8 cellular contexts compared by ENCODE assay signal in genomic region chr9:22009563-22009867, GRCh38. TPM values are rescaled to one million over a fixed set of nuclear protein-coding genes. Genes with fewer than 3 reads are reported as not detected.
DNase-seq lines count a peak whose midpoint lies in the region; ATAC-seq and TF ChIP-seq lines count a peak whose summit lies in the region.

No MANE protein-coding gene starts in this region.

- TF ChIP-seq CTCF in mesothelial cell of epicardium (IDR thresholded peaks at IDR 0.05; ENCODE audit: unreplicated experiment), result no peak

- peaks cover 15% of the 10 kb centered on the region for H3K36me3 Mint-ChIP-seq in T-helper 1 cell treated with Interleukin-12 subunit alpha and Interleukin-12 subunit beta and Interleukin-4 antibody, amounts not matched to agents 30 μg/mL and 1 μg/mL, for 36 hours (ENCODE audit: low read depth)
- H3K36me3 Mint-ChIP-seq in activated naive CD8-positive, alpha-beta T cell treated with anti-CD3 and anti-CD28 coated beads, Interleukin-2, amount 10 ng/mL, durations not matched to agents 7 days and 5 days, result peaks cover 9% of the 10 kb centered on the region
- H3K36me3 Mint-ChIP-seq in mesothelial cell of epicardium, result peaks cover 13% of the 10 kb centered on the region

- DNase-seq in T-helper 1 cell (no peak), mesothelial cell of epicardium (ENCODE audit: low spot score in 2 of 2, unreplicated experiment in 2 of 2) (no peak), germinal center (ENCODE audit: low spot score) (no peak), NCI-H1436 (lab: John Stamatoyannopoulos, UW) (no peak)
- DNase-seq in activated naive CD8-positive, alpha-beta T cell treated with anti-CD3 and anti-CD28 coated beads, Interleukin-2, amount 10 ng/mL, durations not matched to agents 7 days and 5 days, result no peak
- DNase-seq in NK-92 treated with Interleukin-12 subunit alpha and Interleukin-12 subunit beta, amount 100 ng/mL, for 24 hours (lab: John Stamatoyannopoulos, UW), result no peak

- POLR2A ChIA-PET in activated naive CD8-positive, alpha-beta T cell treated with anti-CD3 and anti-CD28 coated beads, Interleukin-2, amount 10 ng/mL, durations not matched to agents 7 days and 5 days (lab: Charles Lee), result interaction anchor here (1.5 kb wide), 1 partner anchor 110 kb away, joined by 6 read pairs; no protein-coding TSS in a partner anchor

- peak; percentile 29 for ATAC-seq in HG02943 (IDR thresholded peaks at IDR 0.05; ENCODE audit: low read depth, unreplicated experiment)
- ATAC-seq in activated naive CD8-positive, alpha-beta T cell treated with anti-CD3 and anti-CD28 coated beads, Interleukin-2, amount 10 ng/mL, durations not matched to agents 7 days and 5 days (ENCODE audit: low read depth), result peak; percentile 11

- peaks cover 78% of the 10 kb centered on the region for H3K27me3 Mint-ChIP-seq in T-helper 1 cell treated with Interleukin-12 subunit alpha and Interleukin-12 subunit beta and Interleukin-4 antibody, amounts not matched to agents 30 μg/mL and 1 μg/mL, for 36 hours (ENCODE audit: low read depth)
- H3K27me3 Mint-ChIP-seq in activated naive CD8-positive, alpha-beta T cell treated with anti-CD3 and anti-CD28 coated beads, Interleukin-2, amount 10 ng/mL, durations not matched to agents 7 days and 5 days, result peaks cover 71% of the 10 kb centered on the region
- peaks cover 20% of the 10 kb centered on the region for H3K27me3 Mint-ChIP-seq in mesothelial cell of epicardium (ENCODE audit: low read depth)

- H3K4me1 Mint-ChIP-seq in T-helper 1 cell treated with Interleukin-12 subunit alpha and Interleukin-12 subunit beta and Interleukin-4 antibody, amounts not matched to agents 30 μg/mL and 1 μg/mL, for 36 hours (ENCODE audit: low read depth), result peaks cover 29% of the 10 kb centered on the region
- H3K4me1 Mint-ChIP-seq in activated naive CD8-positive, alpha-beta T cell treated with anti-CD3 and anti-CD28 coated beads, Interleukin-2, amount 10 ng/mL, durations not matched to agents 7 days and 5 days, result peaks cover 25% of the 10 kb centered on the region
- H3K4me1 Mint-ChIP-seq in mesothelial cell of epicardium, result peaks cover 28% of the 10 kb centered on the region

- no peaks in the 10 kb centered on the region for H3K9me3 Mint-ChIP-seq in T-helper 1 cell treated with Interleukin-12 subunit alpha and Interleukin-12 subunit beta and Interleukin-4 antibody, amounts not matched to agents 30 μg/mL and 1 μg/mL, for 36 hours
- peaks cover 1% of the 10 kb centered on the region for H3K9me3 Mint-ChIP-seq in activated naive CD8-positive, alpha-beta T cell treated with anti-CD3 and anti-CD28 coated beads, Interleukin-2, amount 10 ng/mL, durations not matched to agents 7 days and 5 days
- no peaks in the 10 kb centered on the region for H3K9me3 Mint-ChIP-seq in mesothelial cell of epicardium

- H3K4me3 Mint-ChIP-seq in T-helper 1 cell treated with Interleukin-12 subunit alpha and Interleukin-12 subunit beta and Interleukin-4 antibody, amounts not matched to agents 30 μg/mL and 1 μg/mL, for 36 hours, result peak overlapping the region; percentile 89
- peak overlapping the region; percentile 90 for H3K4me3 Mint-ChIP-seq in activated naive CD8-positive, alpha-beta T cell treated with anti-CD3 and anti-CD28 coated beads, Interleukin-2, amount 10 ng/mL, durations not matched to agents 7 days and 5 days
- peak overlapping the region; percentile 99 for H3K4me3 Mint-ChIP-seq in mesothelial cell of epicardium

- H3K27ac Mint-ChIP-seq in T-helper 1 cell treated with Interleukin-12 subunit alpha and Interleukin-12 subunit beta and Interleukin-4 antibody, amounts not matched to agents 30 μg/mL and 1 μg/mL, for 36 hours, result no peak overlapping the region
- no peak overlapping the region for H3K27ac Mint-ChIP-seq in activated naive CD8-positive, alpha-beta T cell treated with anti-CD3 and anti-CD28 coated beads, Interleukin-2, amount 10 ng/mL, durations not matched to agents 7 days and 5 days
- peak overlapping the region; percentile 99 for H3K27ac Mint-ChIP-seq in mesothelial cell of epicardium

RNA-seq across cellular contexts. Expression of gene CDKN2B, which starts 0.4 kb away (rescaled TPM):
- 1 to 10 TPM; 1.4 to 2.1 TPM for total RNA-seq in activated naive CD8-positive, alpha-beta T cell treated with anti-CD3 and anti-CD28 coated beads, Interleukin-2, amount 10 ng/mL, durations not matched to agents 7 days and 5 days
- 40.3 to 47.6 TPM (median 45.2 TPM) in 3 replicates for total RNA-seq in mesothelial cell of epicardium

RNA-seq across cellular contexts. Expression of gene CDKN2B-AS1, which starts 14.9 kb away (rescaled TPM):
- total RNA-seq in activated naive CD8-positive, alpha-beta T cell treated with anti-CD3 and anti-CD28 coated beads, Interleukin-2, amount 10 ng/mL, durations not matched to agents 7 days and 5 days, result 1 to 10 TPM; 3.7 to 5.1 TPM
- 8.2 to 10.8 TPM (median 8.8 TPM) in 3 replicates for total RNA-seq in mesothelial cell of epicardium

RNA-seq across cellular contexts. Expression of gene CDKN2A, which starts 15.3 kb away (rescaled TPM):
- 10 to 100 TPM; 19.3 to 20.4 TPM for total RNA-seq in activated naive CD8-positive, alpha-beta T cell treated with anti-CD3 and anti-CD28 coated beads, Interleukin-2, amount 10 ng/mL, durations not matched to agents 7 days and 5 days
- total RNA-seq in mesothelial cell of epicardium, result 79.5 to 88.5 TPM (median 86.1 TPM) in 3 replicates

Comparison
In these comparisons a context has a peak if more than half of its experiments do, and no peak if none do; other contexts are left out.
1. RNA of gene CDKN2B, which starts 0.4 kb away (total RNA-seq): 40.3 to 47.6 TPM in mesothelial cell of epicardium; 1.4 to 2.1 TPM in activated naive CD8-positive, alpha-beta T cell treated with anti-CD3 and anti-CD28 coated beads, Interleukin-2, amount 10 ng/mL, durations not matched to agents 7 days and 5 days; every median in the first group is over 10 times any median in the second.
2. Peak in every context shown above with its lines, with median percentiles within 50 percentile points of each other: H3K4me3 Mint-ChIP-seq.